In genomic region chr15:98649996-98650870, GRCh38 we compare ENCODE assay signal across 8 cellular contexts. TPM values are rescaled to one million over a fixed set of nuclear protein-coding genes. Genes with fewer than 3 reads are reported as not detected.
DNase-seq lines count a peak whose midpoint lies in the region; ATAC-seq and TF ChIP-seq lines count a peak whose summit lies in the region.

No MANE protein-coding gene starts in this region.

- peak overlapping the region; percentile 88 for H3K27ac ChIP-seq in CD8-positive, alpha-beta T cell (ENCODE audit: low read depth, low read length)
- H3K27ac ChIP-seq in foreskin keratinocyte (peak overlapping the region; percentile 88), osteoblast (ENCODE audit: low read depth, low read length) (peak overlapping the region; percentile 56)

- peaks cover 58% of the 10 kb centered on the region for H3K79me2 ChIP-seq in osteoblast (ENCODE audit: insufficient read depth, low read length)

- CTCF ChIA-PET in CD8-positive, alpha-beta T cell (lab: Charles Lee), result interaction anchor here (1.2 to 2.6 kb wide), 2 partner anchors 9 to 130 kb away, joined by 3 to 9 read pairs; no protein-coding TSS in a partner anchor
- CTCF ChIA-PET in GM10248 (lab: Yijun Ruan, JAX), result interaction anchor here (0.6 to 0.9 kb wide), 2 partner anchors 131 to 214 kb away, joined by 3 read pairs; no protein-coding TSS in a partner anchor

- TF ChIP-seq CTCF in CD8-positive, alpha-beta T cell (IDR thresholded peaks at IDR 0.05), result no peak
- TF ChIP-seq CTCF in foreskin keratinocyte (conservative IDR thresholded peaks at IDR 0.05) (no peak), osteoblast (IDR thresholded peaks at IDR 0.05; ENCODE audit: extremely low read depth, low read depth, low read length) (no peak), GM10248 (IDR thresholded peaks at IDR 0.05; ENCODE audit: control extremely low read depth, extremely low read depth, low read depth, missing control alignments) (no peak)

- peak overlapping the region; percentile 98 for H3K4me3 Mint-ChIP-seq in CD8-positive, alpha-beta T cell

- H3K9me3 ChIP-seq in CD8-positive, alpha-beta T cell (ENCODE audit: low read length), result no peaks in the 10 kb centered on the region
- no peaks in the 10 kb centered on the region for H3K9me3 ChIP-seq in osteoblast (ENCODE audit: low read depth, low read length)

- H3K9me3 Mint-ChIP-seq in CD8-positive, alpha-beta T cell, result no peaks in the 10 kb centered on the region

- H4K20me1 ChIP-seq in osteoblast (ENCODE audit: insufficient read depth, low read length), result peaks cover 40% of the 10 kb centered on the region

- H3K4me1 ChIP-seq in CD8-positive, alpha-beta T cell (ENCODE audit: insufficient read depth, low read length), result peaks cover 26% of the 10 kb centered on the region
- H3K4me1 ChIP-seq in foreskin keratinocyte, result peaks cover 27% of the 10 kb centered on the region
- H3K4me1 ChIP-seq in osteoblast (ENCODE audit: insufficient read depth, low read length), result peaks cover 17% of the 10 kb centered on the region

- peak overlapping the region; percentile 79 for H2AFZ ChIP-seq in osteoblast (ENCODE audit: low read length)

- H3K36me3 Mint-ChIP-seq in CD8-positive, alpha-beta T cell, result peaks cover 7% of the 10 kb centered on the region

- no peaks in the 10 kb centered on the region for H3K27me3 ChIP-seq in CD8-positive, alpha-beta T cell (ENCODE audit: insufficient read depth, low read length)
- H3K27me3 ChIP-seq in foreskin keratinocyte (no peaks in the 10 kb centered on the region), osteoblast (ENCODE audit: insufficient read depth, low read length) (peaks cover 23% of the 10 kb centered on the region)

- POLR2A ChIA-PET in CD8-positive, alpha-beta T cell (lab: Charles Lee), result no interaction called here
- POLR2A ChIA-PET in GM10248 (lab: Yijun Ruan, JAX), result no interaction called here

- peaks cover 50% of the 10 kb centered on the region for H3K4me1 Mint-ChIP-seq in CD8-positive, alpha-beta T cell (ENCODE audit: low read depth)

- peak; percentile 13 to 68 (median 51) for DNase-seq in CD8-positive, alpha-beta T cell
- DNase-seq in NCI-H526 treated with DMSO at 0.1 percent for 48 hours (lab: John Stamatoyannopoulos, UW), result peak; percentile 51
- DNase-seq in activated gamma-delta T cell (lab: John Stamatoyannopoulos, UW), result peak; percentile 41
- no peak for DNase-seq in foreskin keratinocyte
- no peak for DNase-seq in osteoblast (ENCODE audit: insufficient read length, low spot score, missing footprints)
- no peak for DNase-seq in OCI-M2 (lab: John Stamatoyannopoulos, UW; ENCODE audit: unreplicated experiment)
- no peak for DNase-seq in GM10248 (ENCODE audit: extremely low spot score)

- peak overlapping the region; percentile 87 for H3K4me2 ChIP-seq in osteoblast (ENCODE audit: insufficient read depth, low read length)

- no peaks in the 10 kb centered on the region for H3K36me3 ChIP-seq in CD8-positive, alpha-beta T cell (ENCODE audit: insufficient read depth, low read length)
- H3K36me3 ChIP-seq in osteoblast (ENCODE audit: insufficient read depth, low read length), result no peaks in the 10 kb centered on the region

- peak; percentile 3 for ATAC-seq in CD8-positive, alpha-beta T cell
- ATAC-seq in foreskin keratinocyte (no peak), GM21423 (IDR thresholded peaks at IDR 0.05; ENCODE audit: unreplicated experiment) (no peak)

- intact Hi-C loops in CD8-positive, alpha-beta T cell (cut with DNase I, micrococcal nuclease), result loop anchor here (5.0 to 10.0 kb wide), 5 partner anchors 125 to 1955 kb away; partner anchors contain the start of genes ASB7 (in 1 of the 2), LINS1 (in 1 of the 2), LRRC28 (in 1 of the 2) and LYSMD4 (in 1 of the 2)

- H3K27me3 Mint-ChIP-seq in CD8-positive, alpha-beta T cell (ENCODE audit: low read depth), result peaks cover 18% of the 10 kb centered on the region

- peak overlapping the region; percentile 99 for H3K27ac Mint-ChIP-seq in CD8-positive, alpha-beta T cell

- peak overlapping the region; percentile 83 for H3K4me3 ChIP-seq in CD8-positive, alpha-beta T cell (ENCODE audit: low read depth, low read length)
- H3K4me3 ChIP-seq in osteoblast (ENCODE audit: insufficient read depth, low read length), result peak overlapping the region; percentile 85

RNA-seq across cellular contexts. Expression of gene IGF1R, which starts 1.9 kb away (rescaled TPM):
- total RNA-seq in CD8-positive, alpha-beta T cell, result 10 to 100 TPM; 30.1 to 33.8 TPM
- 30.1 and 38.4 TPM in 2 replicates for total RNA-seq in foreskin keratinocyte
- 4.8 and 5.0 TPM in 2 replicates for polyA plus RNA-seq in foreskin keratinocyte
- 18.8 and 30.9 TPM in 2 replicates for total RNA-seq in osteoblast

Comparison
In these comparisons a context has a peak if more than half of its experiments do, and no peak if none do; other contexts are left out.
1. DNase-seq: peak in CD8-positive, alpha-beta T cell (7 of 7), NCI-H526 treated with DMSO at 0.1 percent for 48 hours (single experiment) and activated gamma-delta T cell (single experiment); none in foreskin keratinocyte (0 of 2), osteoblast (single experiment), OCI-M2 (single experiment) and GM10248 (single experiment).
2. Peak in every context shown above with its lines, with median percentiles within 50 percentile points of each other: H3K27ac ChIP-seq.